In the genomic region with DNA sequence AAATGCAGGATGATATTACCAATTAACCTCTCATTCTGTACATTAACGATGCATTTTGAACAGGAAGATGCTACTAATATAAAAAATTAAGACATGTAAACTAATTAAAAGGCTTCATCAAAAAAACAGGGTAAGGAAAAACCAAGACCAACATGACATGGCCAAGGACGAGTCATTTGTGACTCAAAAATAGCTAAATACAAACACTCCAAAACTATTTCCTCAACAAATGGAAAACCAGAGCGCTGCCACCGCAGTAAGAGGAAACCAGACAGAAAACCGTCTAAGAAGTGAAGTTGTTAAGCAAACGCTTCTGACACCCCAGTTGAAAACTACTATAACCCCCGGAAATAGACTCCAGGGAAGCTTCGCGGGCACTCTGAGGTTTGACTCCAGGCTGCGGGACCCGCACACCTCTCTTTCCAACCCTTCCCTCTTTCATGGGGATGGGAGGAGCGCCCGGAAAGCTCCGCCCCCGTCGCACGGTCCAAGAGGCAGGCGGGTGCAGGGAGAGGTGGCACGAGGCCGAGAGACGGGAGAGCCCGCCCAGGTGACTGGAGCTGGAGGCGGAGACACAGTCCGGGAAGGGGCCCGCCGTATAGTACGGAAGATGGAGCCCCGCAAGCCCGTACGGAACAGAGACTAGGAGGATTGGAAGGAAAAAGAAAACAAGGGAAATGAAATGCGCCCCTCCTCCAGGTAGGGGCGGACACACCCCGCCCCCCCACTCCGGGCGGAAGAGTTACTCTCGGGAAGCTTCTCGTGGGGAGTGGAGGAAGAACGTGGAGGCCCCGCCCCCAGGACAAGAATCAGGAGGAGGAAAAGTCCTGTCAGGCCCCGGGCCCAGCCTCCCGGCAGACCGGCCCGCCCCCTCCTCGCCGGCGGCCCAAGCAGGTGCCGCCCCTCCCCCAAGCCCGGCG, we compare ENCODE assay signal across 8 cellular contexts. TPM values are rescaled to one million over a fixed set of nuclear protein-coding genes. Genes with fewer than 3 reads are reported as not detected.
DNase-seq lines count a peak whose midpoint lies in the region; ATAC-seq, FAIRE-seq and TF ChIP-seq lines count a peak whose summit lies in the region.

No MANE protein-coding gene starts in this region.

- peak; percentile 54 for TF ChIP-seq POLR2A in erythroblast (IDR thresholded peaks at IDR 0.05; ENCODE audit: low read length)

- peak; percentile 73 for DNase-seq in D721Med (ENCODE audit: insufficient read length, low spot score)
- DNase-seq in HuH-7.5 (ENCODE audit: low spot score), result peak; percentile 72
- DNase-seq in OCI-M1 (lab: John Stamatoyannopoulos, UW), result peak; percentile 95
- DNase-seq in activated T-cell treated with anti-CD3 and anti-CD28 coated beads, Interleukin-2, amount 50 U/mL, for 1 hour, result peak; percentile 83
- DNase-seq in erythroblast (lab: John Stamatoyannopoulos, UW), result peak; percentile 91 to 94
- DNase-seq in mucosa of gallbladder (ENCODE audit: low spot score), result peak; percentile 94
- peak; percentile 82 for DNase-seq in stimulated activated CD8-positive, alpha-beta memory T cell treated with anti-CD3 and anti-CD28 coated beads, Interleukin-4, amount 100 ng/mL, for 24 hours (ENCODE audit: low read depth)

- TF ChIP-seq CTCF in D721Med (IDR thresholded peaks at IDR 0.05; ENCODE audit: insufficient read depth, missing control alignments), result no peak

- ATAC-seq in GM21528 (IDR thresholded peaks at IDR 0.05; ENCODE audit: low FRiP score, unreplicated experiment), result peak; percentile 63

- no peak for FAIRE-seq in D721Med (lab: Jason Lieb, UNC)

RNA-seq across cellular contexts. Expression of a gene that starts 0.7 kb away (rescaled TPM):
- 18.8 TPM for total RNA-seq in mucosa of gallbladder

RNA-seq across cellular contexts. Expression of a gene that starts 39.4 kb away (rescaled TPM):
- total RNA-seq in mucosa of gallbladder, result 19.4 TPM

Comparison
In these comparisons a context has a peak if more than half of its experiments do, and no peak if none do; other contexts are left out.
1. Peak in every context shown above with its lines: DNase-seq and ATAC-seq.